27 cellular contexts compared by ENCODE assay signal in the genomic region with DNA sequence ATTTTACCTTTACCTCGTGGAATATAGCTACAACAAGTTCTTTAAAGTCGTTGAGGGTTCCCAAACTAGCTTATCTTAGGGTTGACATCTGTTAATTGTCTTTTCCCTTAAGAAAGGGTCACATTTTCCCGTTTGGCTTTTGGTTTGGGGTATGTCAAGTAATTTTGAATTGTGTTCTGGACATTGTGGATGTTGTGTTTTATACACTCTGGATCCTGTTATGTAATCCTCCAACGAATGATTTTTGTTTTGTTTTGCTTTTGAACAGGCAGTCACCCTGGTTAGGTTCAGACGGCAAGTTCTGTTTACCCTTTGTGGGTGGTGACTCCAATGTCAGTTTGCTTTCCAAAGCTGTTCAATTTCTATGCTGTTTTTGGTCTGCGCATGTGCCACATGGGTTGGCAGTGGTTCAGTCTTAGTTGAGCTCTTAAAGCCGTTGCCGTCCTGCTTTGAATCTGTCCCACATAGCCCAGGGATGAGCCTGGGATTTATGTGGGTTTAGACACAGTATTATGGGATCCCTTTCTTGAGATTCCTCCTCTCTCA.
"Had no signal": no experiment of that assay in that cellular context is flagged by ENCODE, and none has a peak within 500 bp of the region (broad histone marks: within the 10 kb centered on the region; RNA-seq: fewer than 3 reads in every experiment).

No MANE protein-coding gene starts in this region.

- FAIRE-seq: K562, RCC 7860, TTC549 had no signal

- DNase-seq: activated B cell treated with CpG ODN at 0.5 μM for 24 hours; activated CD4-positive, alpha-beta T cell treated with anti-CD3 and anti-CD28 coated beads for 1 hour; activated CD4-positive, alpha-beta T cell treated with anti-CD3 and anti-CD28 coated beads, Interleukin-2, amount 10 ng/mL, durations not matched to agents 24 days and 14 days; activated CD4-positive, alpha-beta T cell treated with anti-CD3 and anti-CD28 coated beads, Interleukin-2, amount 50 U/mL, for 48 hours; activated CD8-positive, alpha-beta memory T cell treated with anti-CD3 and anti-CD28 coated beads, Interleukin-2, amount 10 ng/mL, durations not matched to agents 7 days and 5 days; activated effector memory CD4-positive, alpha-beta T cell treated with Interleukin-2 at 50 U/mL for 16 hours; activated naive CD4-positive, alpha-beta T cell treated with Interleukin-2 at 50 U/mL for 16 hours; activated T-cell treated with anti-CD3 and anti-CD28 coated beads, Interleukin-2, amount 50 U/mL, for 24 hours; caudate nucleus; Karpas-422; MM.1S; NCI-H1105; NCI-H1436; NCI-H1694 treated with DMSO at 0.1 percent for 48 hours; NCI-H2029 treated with DMSO at 0.1 percent for 48 hours; NCI-H446; NCI-H524; PC-3; SHP77; T-helper 17 cell; T1000 had no signal

- H3K4me1 Mint-ChIP-seq: activated B cell treated with CpG ODN at 0.5 μM for 24 hours; activated CD4-positive, alpha-beta T cell treated with anti-CD3 and anti-CD28 coated beads, Interleukin-2, amount 10 ng/mL, durations not matched to agents 24 days and 14 days; activated CD8-positive, alpha-beta memory T cell treated with anti-CD3 and anti-CD28 coated beads, Interleukin-2, amount 10 ng/mL, durations not matched to agents 7 days and 5 days; T-helper 17 cell had no signal

- H3K27me3 Mint-ChIP-seq: activated B cell treated with CpG ODN at 0.5 μM for 24 hours; activated CD4-positive, alpha-beta T cell treated with anti-CD3 and anti-CD28 coated beads, Interleukin-2, amount 10 ng/mL, durations not matched to agents 24 days and 14 days; activated CD8-positive, alpha-beta memory T cell treated with anti-CD3 and anti-CD28 coated beads, Interleukin-2, amount 10 ng/mL, durations not matched to agents 7 days and 5 days; activated naive CD8-positive, alpha-beta T cell; activated T-cell treated with anti-CD3 and anti-CD28 coated beads, Interleukin-2, amount 50 U/mL, for 24 hours; T-helper 17 cell had no signal

- H3K9me3 Mint-ChIP-seq: activated CD4-positive, alpha-beta T cell treated with anti-CD3 and anti-CD28 coated beads, Interleukin-2, amount 10 ng/mL, durations not matched to agents 24 days and 14 days had no signal

- H3K27ac Mint-ChIP-seq: activated B cell treated with CpG ODN at 0.5 μM for 24 hours; activated CD4-positive, alpha-beta T cell treated with anti-CD3 and anti-CD28 coated beads, Interleukin-2, amount 10 ng/mL, durations not matched to agents 24 days and 14 days; activated CD8-positive, alpha-beta memory T cell treated with anti-CD3 and anti-CD28 coated beads, Interleukin-2, amount 10 ng/mL, durations not matched to agents 7 days and 5 days; activated naive CD8-positive, alpha-beta T cell; activated T-cell treated with anti-CD3 and anti-CD28 coated beads, Interleukin-2, amount 50 U/mL, for 24 hours; activated T-helper 1 cell treated with anti-CD3 and anti-CD28 coated beads, Interleukin-12 subunit alpha, Interleukin-12 subunit beta, Interleukin-2, Interleukin-4 antibody, amounts not matched to agents 30 ng/mL and 10 ng/mL and 1 ng/mL, durations not matched to agents 14 hours and 24 hours and 36 hours; T-helper 17 cell had no signal

- H3K4me3 ChIP-seq: breast epithelium, K562 had no signal

- H3K27me3 ChIP-seq: breast epithelium had no signal

- H3K27ac ChIP-seq: breast epithelium had no signal

- H3K36me3 ChIP-seq: breast epithelium had no signal

- H3K4me1 ChIP-seq: breast epithelium had no signal

- H3K4me3 Mint-ChIP-seq: activated B cell treated with CpG ODN at 0.5 μM for 24 hours; activated CD4-positive, alpha-beta T cell treated with anti-CD3 and anti-CD28 coated beads, Interleukin-2, amount 10 ng/mL, durations not matched to agents 24 days and 14 days; activated CD8-positive, alpha-beta memory T cell treated with anti-CD3 and anti-CD28 coated beads, Interleukin-2, amount 10 ng/mL, durations not matched to agents 7 days and 5 days; activated naive CD8-positive, alpha-beta T cell; activated T-cell treated with anti-CD3 and anti-CD28 coated beads, Interleukin-2, amount 50 U/mL, for 24 hours; activated T-helper 1 cell treated with anti-CD3 and anti-CD28 coated beads, Interleukin-12 subunit alpha, Interleukin-12 subunit beta, Interleukin-2, Interleukin-4 antibody, amounts not matched to agents 30 ng/mL and 10 ng/mL and 1 ng/mL, durations not matched to agents 14 hours and 24 hours and 36 hours; T-helper 17 cell had no signal
